1 cellular context compared by ENCODE assay signal in the genomic region with DNA sequence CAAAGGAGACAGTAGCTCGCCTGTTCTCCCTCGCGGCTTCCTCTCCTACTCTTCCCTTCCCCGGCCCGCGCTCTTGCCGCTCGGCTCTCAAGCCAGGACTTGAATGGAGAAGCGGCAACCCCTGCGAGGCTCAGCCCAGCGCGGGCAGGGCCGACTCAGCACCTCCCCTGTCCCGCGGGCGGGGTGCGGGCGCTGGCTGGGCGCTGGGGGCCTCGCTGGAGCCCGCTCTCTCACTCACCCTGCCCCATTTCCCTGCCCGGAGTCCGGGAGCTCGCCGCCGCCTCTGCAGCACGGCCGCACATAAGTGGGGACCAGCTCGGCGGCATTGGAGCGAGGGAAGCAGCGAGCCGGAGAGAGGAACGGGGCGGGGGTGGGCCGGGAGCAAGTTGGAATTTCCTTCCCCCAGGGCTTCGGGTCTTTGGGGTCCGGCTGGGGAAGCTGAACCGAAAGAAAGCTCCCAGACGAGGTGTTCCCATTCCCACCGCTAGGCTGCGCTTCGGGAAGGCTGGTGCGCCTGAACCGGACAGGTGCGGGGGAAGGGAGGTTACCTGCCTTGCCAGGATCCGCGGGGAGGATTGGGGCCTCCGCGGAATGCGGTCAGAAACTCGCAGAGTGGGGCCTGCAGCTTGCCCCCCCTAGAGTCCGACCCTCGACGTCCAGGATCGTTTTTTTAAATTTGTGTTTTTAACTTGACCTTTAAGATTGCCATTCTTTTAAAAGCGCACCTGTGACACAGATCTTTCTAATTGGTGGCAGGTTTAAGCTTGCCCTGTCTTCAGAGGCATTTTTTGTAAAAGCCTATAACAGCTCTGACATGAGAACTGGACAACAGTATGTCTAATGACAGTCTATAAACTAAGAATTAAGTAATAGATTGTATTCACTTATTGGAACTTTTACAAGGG.
TF ChIP-seq lines count a peak whose summit lies in the region.

A gene with protein sequence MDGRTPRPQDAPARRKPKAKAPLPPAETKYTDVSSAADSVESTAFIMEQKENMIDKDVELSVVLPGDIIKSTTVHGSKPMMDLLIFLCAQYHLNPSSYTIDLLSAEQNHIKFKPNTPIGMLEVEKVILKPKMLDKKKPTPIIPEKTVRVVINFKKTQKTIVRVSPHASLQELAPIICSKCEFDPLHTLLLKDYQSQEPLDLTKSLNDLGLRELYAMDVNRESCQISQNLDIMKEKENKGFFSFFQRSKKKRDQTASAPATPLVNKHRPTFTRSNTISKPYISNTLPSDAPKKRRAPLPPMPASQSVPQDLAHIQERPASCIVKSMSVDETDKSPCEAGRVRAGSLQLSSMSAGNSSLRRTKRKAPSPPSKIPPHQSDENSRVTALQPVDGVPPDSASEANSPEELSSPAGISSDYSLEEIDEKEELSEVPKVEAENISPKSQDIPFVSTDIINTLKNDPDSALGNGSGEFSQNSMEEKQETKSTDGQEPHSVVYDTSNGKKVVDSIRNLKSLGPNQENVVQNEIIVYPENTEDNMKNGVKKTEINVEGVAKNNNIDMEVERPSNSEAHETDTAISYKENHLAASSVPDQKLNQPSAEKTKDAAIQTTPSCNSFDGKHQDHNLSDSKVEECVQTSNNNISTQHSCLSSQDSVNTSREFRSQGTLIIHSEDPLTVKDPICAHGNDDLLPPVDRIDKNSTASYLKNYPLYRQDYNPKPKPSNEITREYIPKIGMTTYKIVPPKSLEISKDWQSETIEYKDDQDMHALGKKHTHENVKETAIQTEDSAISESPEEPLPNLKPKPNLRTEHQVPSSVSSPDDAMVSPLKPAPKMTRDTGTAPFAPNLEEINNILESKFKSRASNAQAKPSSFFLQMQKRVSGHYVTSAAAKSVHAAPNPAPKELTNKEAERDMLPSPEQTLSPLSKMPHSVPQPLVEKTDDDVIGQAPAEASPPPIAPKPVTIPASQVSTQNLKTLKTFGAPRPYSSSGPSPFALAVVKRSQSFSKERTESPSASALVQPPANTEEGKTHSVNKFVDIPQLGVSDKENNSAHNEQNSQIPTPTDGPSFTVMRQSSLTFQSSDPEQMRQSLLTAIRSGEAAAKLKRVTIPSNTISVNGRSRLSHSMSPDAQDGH (minus strand): TSS at position 105 of the 905 bp plus-strand sequence. CDS start 627 bp downstream, outside the sequence.

TF ChIP-seq in IMR-90, 13 proteins besides CTCF, POLR2A, EP300 and RAD21 (continued from another document):
- TF ChIP-seq, protein P1, sequence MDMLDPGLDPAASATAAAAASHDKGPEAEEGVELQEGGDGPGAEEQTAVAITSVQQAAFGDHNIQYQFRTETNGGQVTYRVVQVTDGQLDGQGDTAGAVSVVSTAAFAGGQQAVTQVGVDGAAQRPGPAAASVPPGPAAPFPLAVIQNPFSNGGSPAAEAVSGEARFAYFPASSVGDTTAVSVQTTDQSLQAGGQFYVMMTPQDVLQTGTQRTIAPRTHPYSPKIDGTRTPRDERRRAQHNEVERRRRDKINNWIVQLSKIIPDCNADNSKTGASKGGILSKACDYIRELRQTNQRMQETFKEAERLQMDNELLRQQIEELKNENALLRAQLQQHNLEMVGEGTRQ (IDR thresholded peaks at IDR 0.05; ENCODE audit: low read depth, low read length), result no peak
- TF ChIP-seq RCOR1 (IDR thresholded peaks at IDR 0.05; ENCODE audit: insufficient replicate concordance, low read length) (peak; percentile 45), NFE2L2 (IDR thresholded peaks at IDR 0.05; ENCODE audit: low read depth, low read length) (no peak), CHD1 (IDR thresholded peaks at IDR 0.05; ENCODE audit: low read depth, low read length) (no peak), CEBPB (IDR thresholded peaks at IDR 0.05; ENCODE audit: low read depth, low read length) (no peak)
- TF ChIP-seq, protein P2, sequence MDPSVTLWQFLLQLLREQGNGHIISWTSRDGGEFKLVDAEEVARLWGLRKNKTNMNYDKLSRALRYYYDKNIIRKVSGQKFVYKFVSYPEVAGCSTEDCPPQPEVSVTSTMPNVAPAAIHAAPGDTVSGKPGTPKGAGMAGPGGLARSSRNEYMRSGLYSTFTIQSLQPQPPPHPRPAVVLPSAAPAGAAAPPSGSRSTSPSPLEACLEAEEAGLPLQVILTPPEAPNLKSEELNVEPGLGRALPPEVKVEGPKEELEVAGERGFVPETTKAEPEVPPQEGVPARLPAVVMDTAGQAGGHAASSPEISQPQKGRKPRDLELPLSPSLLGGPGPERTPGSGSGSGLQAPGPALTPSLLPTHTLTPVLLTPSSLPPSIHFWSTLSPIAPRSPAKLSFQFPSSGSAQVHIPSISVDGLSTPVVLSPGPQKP (IDR thresholded peaks at IDR 0.05; ENCODE audit: borderline replicate concordance, low read depth, low read length), result no peak
TF ChIP-seq in IMR-90: peak in this region for 1.
